1 cellular context compared by ENCODE assay signal in genomic region chr2:128299628-128300027, GRCh38.
TF ChIP-seq lines count a peak whose summit lies in the region.

No MANE protein-coding gene starts in this region.

TF ChIP-seq in SK-N-SH treated with all-trans-retinoic acid at 6 μM for 48 hours, 23 proteins besides CTCF, POLR2A, EP300 and RAD21 (continued from another document):
- TF ChIP-seq, protein P1, sequence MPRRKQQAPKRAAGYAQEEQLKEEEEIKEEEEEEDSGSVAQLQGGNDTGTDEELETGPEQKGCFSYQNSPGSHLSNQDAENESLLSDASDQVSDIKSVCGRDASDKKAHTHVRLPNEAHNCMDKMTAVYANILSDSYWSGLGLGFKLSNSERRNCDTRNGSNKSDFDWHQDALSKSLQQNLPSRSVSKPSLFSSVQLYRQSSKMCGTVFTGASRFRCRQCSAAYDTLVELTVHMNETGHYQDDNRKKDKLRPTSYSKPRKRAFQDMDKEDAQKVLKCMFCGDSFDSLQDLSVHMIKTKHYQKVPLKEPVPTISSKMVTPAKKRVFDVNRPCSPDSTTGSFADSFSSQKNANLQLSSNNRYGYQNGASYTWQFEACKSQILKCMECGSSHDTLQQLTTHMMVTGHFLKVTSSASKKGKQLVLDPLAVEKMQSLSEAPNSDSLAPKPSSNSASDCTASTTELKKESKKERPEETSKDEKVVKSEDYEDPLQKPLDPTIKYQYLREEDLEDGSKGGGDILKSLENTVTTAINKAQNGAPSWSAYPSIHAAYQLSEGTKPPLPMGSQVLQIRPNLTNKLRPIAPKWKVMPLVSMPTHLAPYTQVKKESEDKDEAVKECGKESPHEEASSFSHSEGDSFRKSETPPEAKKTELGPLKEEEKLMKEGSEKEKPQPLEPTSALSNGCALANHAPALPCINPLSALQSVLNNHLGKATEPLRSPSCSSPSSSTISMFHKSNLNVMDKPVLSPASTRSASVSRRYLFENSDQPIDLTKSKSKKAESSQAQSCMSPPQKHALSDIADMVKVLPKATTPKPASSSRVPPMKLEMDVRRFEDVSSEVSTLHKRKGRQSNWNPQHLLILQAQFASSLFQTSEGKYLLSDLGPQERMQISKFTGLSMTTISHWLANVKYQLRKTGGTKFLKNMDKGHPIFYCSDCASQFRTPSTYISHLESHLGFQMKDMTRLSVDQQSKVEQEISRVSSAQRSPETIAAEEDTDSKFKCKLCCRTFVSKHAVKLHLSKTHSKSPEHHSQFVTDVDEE (CRISPR knock-in tag; IDR thresholded peaks at IDR 0.05): no peak
- TF ChIP-seq OSR1 (CRISPR knock-in tag; IDR thresholded peaks at IDR 0.05) (no peak), TCF4 (CRISPR knock-in tag; IDR thresholded peaks at IDR 0.05; ENCODE audit: borderline replicate concordance) (no peak), ZNF8 (CRISPR knock-in tag; IDR thresholded peaks at IDR 0.05) (no peak)
TF ChIP-seq in SK-N-SH treated with all-trans-retinoic acid at 6 μM for 48 hours: peak in this region for 0.
